ENCODE assay signal across 15 cellular contexts in genomic region chr5:96026334-96027065, GRCh38.
DNase-seq lines count a peak whose midpoint lies in the region; ATAC-seq, FAIRE-seq and TF ChIP-seq lines count a peak whose summit lies in the region.
"Had no signal": no experiment of that assay in that cellular context is flagged by ENCODE, and none has a peak within 500 bp of the region (broad histone marks: within the 10 kb centered on the region; RNA-seq: fewer than 3 reads in every experiment).

No MANE protein-coding gene starts in this region.

- no peaks in the 10 kb centered on the region for H3K36me3 Mint-ChIP-seq in neural crest cell (ENCODE audit: low read depth)
- H3K36me3 Mint-ChIP-seq: stimulated activated naive B cell treated with anti-CD40 and anti-IgM and Interleukin-4, amounts not matched to agents 10 μg/mL and 1 μg/mL and 100 μg/mL, for 72 hours had no signal

- WGBS in body of pancreas, 2 donors, result 79 to 85% methylated on average over 3 of the region's 3 CpGs

- peak; percentile 57 for FAIRE-seq in RCC 7860 (lab: Jason Lieb, UNC)

- TF ChIP-seq CTCF in neural crest cell (conservative IDR thresholded peaks at IDR 0.05) (no peak), body of pancreas (IDR thresholded peaks at IDR 0.05) (no peak), mucosa of descending colon (IDR thresholded peaks at IDR 0.05) (no peak)

- DNase-seq in EL (peak; percentile 90), RCC 7860 (ENCODE audit: low spot score) (peak; percentile 43), dedifferentiated amniotic fluid mesenchymal stem cell (ENCODE audit: extremely low spot score) (peak; percentile 43), neural crest cell (ENCODE audit: low read depth, low spot score) (no peak), NCI-H1694 (lab: John Stamatoyannopoulos, UW) (no peak), body of pancreas (no peak), mucosa of descending colon (no peak)
- DNase-seq: activated CD4-positive, alpha-beta memory T cell treated with anti-CD3 and anti-CD28 coated beads, Interleukin-2, amount 10 ng/mL, durations not matched to agents 7 days and 5 days; activated gamma-delta T cell treated with Interleukin-2 at 50 U/mL for 16 hours; NCI-H1092; stimulated activated CD4-positive, alpha-beta T cell treated with anti-CD3 and anti-CD28 coated beads, Interleukin-4, amount 100 ng/mL, for 1 hour; stimulated activated naive B cell treated with anti-CD40 and anti-IgM and Interleukin-4, amounts not matched to agents 10 μg/mL and 1 μg/mL and 100 μg/mL, for 72 hours had no signal

- H3K4me1 ChIP-seq in body of pancreas (peaks cover 41% of the 10 kb centered on the region), mucosa of descending colon (ENCODE audit: low read depth) (no peaks in the 10 kb centered on the region)
- H3K4me1 ChIP-seq: HAP-1 had no signal

- H3K27me3 ChIP-seq in body of pancreas, result no peaks in the 10 kb centered on the region

- ATAC-seq in body of pancreas, result no peak
- no peak for ATAC-seq in GM19328 (IDR thresholded peaks at IDR 0.05; ENCODE audit: unreplicated experiment)
- no peak for ATAC-seq in mucosa of descending colon
- ATAC-seq: stimulated activated naive B cell treated with anti-CD40 and anti-IgM and Interleukin-4, amounts not matched to agents 10 μg/mL and 1 μg/mL and 100 μg/mL, for 72 hours had no signal

- TF ChIP-seq POLR2A in body of pancreas (IDR thresholded peaks at IDR 0.05), result no peak

- no peak overlapping the region for H3K4me3 Mint-ChIP-seq in neural crest cell
- H3K4me3 Mint-ChIP-seq: activated CD4-positive, alpha-beta memory T cell treated with anti-CD3 and anti-CD28 coated beads, Interleukin-2, amount 10 ng/mL, durations not matched to agents 7 days and 5 days; stimulated activated naive B cell treated with anti-CD40 and anti-IgM and Interleukin-4, amounts not matched to agents 10 μg/mL and 1 μg/mL and 100 μg/mL, for 72 hours had no signal

- peak overlapping the region in 1 of 4 donors; percentile 86 for H3K27ac ChIP-seq in body of pancreas
- H3K27ac ChIP-seq: C4-2B had no signal

- H3K9me3 ChIP-seq in body of pancreas (no peaks in the 10 kb centered on the region), mucosa of descending colon (no peaks in the 10 kb centered on the region)
- H3K9me3 ChIP-seq: HAP-1 had no signal

- H3K4me1 Mint-ChIP-seq in neural crest cell, result peaks cover 20% of the 10 kb centered on the region
- H3K4me1 Mint-ChIP-seq: activated CD4-positive, alpha-beta memory T cell treated with anti-CD3 and anti-CD28 coated beads, Interleukin-2, amount 10 ng/mL, durations not matched to agents 7 days and 5 days had no signal

- no peaks in the 10 kb centered on the region for H3K9me3 Mint-ChIP-seq in neural crest cell
- H3K9me3 Mint-ChIP-seq: activated CD4-positive, alpha-beta memory T cell treated with anti-CD3 and anti-CD28 coated beads, Interleukin-2, amount 10 ng/mL, durations not matched to agents 7 days and 5 days; stimulated activated naive B cell treated with anti-CD40 and anti-IgM and Interleukin-4, amounts not matched to agents 10 μg/mL and 1 μg/mL and 100 μg/mL, for 72 hours had no signal

- H3K4me3 ChIP-seq in body of pancreas (no peak overlapping the region), mucosa of descending colon (no peak overlapping the region)
- H3K4me3 ChIP-seq: HAP-1 had no signal

- H3K36me3 ChIP-seq in body of pancreas (replicated peaks in 1 of 2; ENCODE audit: insufficient read depth in 1 of 2, low read depth in 2 of 2) (no peaks in the 10 kb centered on the region), mucosa of descending colon (ENCODE audit: low read depth) (no peaks in the 10 kb centered on the region)
- H3K36me3 ChIP-seq: HAP-1 had no signal

- no peaks in the 10 kb centered on the region for H3K27me3 Mint-ChIP-seq in neural crest cell (ENCODE audit: low read depth)
- H3K27me3 Mint-ChIP-seq: activated CD4-positive, alpha-beta memory T cell treated with anti-CD3 and anti-CD28 coated beads, Interleukin-2, amount 10 ng/mL, durations not matched to agents 7 days and 5 days; stimulated activated naive B cell treated with anti-CD40 and anti-IgM and Interleukin-4, amounts not matched to agents 10 μg/mL and 1 μg/mL and 100 μg/mL, for 72 hours had no signal

- intact Hi-C loops in body of pancreas (cut with DNase I), result no loop called here
- intact Hi-C loops in mucosa of descending colon (cut with DNase I, micrococcal nuclease), result no loop called here

- peak overlapping the region; percentile 81 for H3K27ac Mint-ChIP-seq in neural crest cell (ENCODE audit: unreplicated experiment)
- H3K27ac Mint-ChIP-seq: activated CD4-positive, alpha-beta memory T cell treated with anti-CD3 and anti-CD28 coated beads, Interleukin-2, amount 10 ng/mL, durations not matched to agents 7 days and 5 days; stimulated activated naive B cell treated with anti-CD40 and anti-IgM and Interleukin-4, amounts not matched to agents 10 μg/mL and 1 μg/mL and 100 μg/mL, for 72 hours had no signal

Comparison
In these comparisons a context has a peak if more than half of its experiments do, and no peak if none do; other contexts are left out.
1. DNase-seq: peak in EL (single experiment), RCC 7860 (single experiment) and dedifferentiated amniotic fluid mesenchymal stem cell (single experiment); none in neural crest cell (single experiment), NCI-H1694 (single experiment), body of pancreas (0 of 4) and mucosa of descending colon (0 of 3).